In genomic region chr1:244104309-244105060, GRCh38 we compare ENCODE assay signal across 16 cellular contexts. TPM values are rescaled to one million over a fixed set of nuclear protein-coding genes. Genes with fewer than 3 reads are reported as not detected.
DNase-seq lines count a peak whose midpoint lies in the region; ATAC-seq, FAIRE-seq and TF ChIP-seq lines count a peak whose summit lies in the region.
"Had no signal": no experiment of that assay in that cellular context is flagged by ENCODE, and none has a peak within 500 bp of the region (broad histone marks: within the 10 kb centered on the region; RNA-seq: fewer than 3 reads in every experiment).

No MANE protein-coding gene starts in this region.

- peak; percentile 38 to 59 for DNase-seq in A549 (ENCODE audit: low read depth in 1 of 2, low spot score in 1 of 2)
- peak; percentile 82 for DNase-seq in HCEC 1CT
- peak; percentile 83 for DNase-seq in SW480 (ENCODE audit: low spot score)
- DNase-seq in glutamatergic neuron: no peak
- DNase-seq in WTC11 (ENCODE audit: low spot score): no peak
- DNase-seq in type B pancreatic cell (ENCODE audit: extremely low spot score, unreplicated experiment): no peak
- DNase-seq in pons (ENCODE audit: low spot score): no peak
- DNase-seq: activated CD4-positive, alpha-beta T cell treated with anti-CD3 and anti-CD28 coated beads for 4 hours; activated naive CD8-positive, alpha-beta T cell treated with anti-CD3 and anti-CD28 coated beads, Interleukin-2, amount 50 U/mL, for 24 hours; NCI-H1092; Peyer's patch had no signal

- 40% methylated on average over 10 of the region's 10 CpGs for WGBS in A549 (ENCODE audit: missing lambda C conversion rate)

- peak overlapping the region in 1 of 2 experiments; percentile 59; a peak in 3 of 6 replicates for H3K27ac ChIP-seq in A549
- H3K27ac ChIP-seq: C4-2B, Peyer's patch had no signal

- H3K36me3 Mint-ChIP-seq in glutamatergic neuron (ENCODE audit: unreplicated experiment): no peaks in the 10 kb centered on the region
- no peaks in the 10 kb centered on the region for H3K36me3 Mint-ChIP-seq in WTC11
- H3K36me3 Mint-ChIP-seq in type B pancreatic cell: no peaks in the 10 kb centered on the region

- no peaks in the 10 kb centered on the region for H3K9me3 ChIP-seq in A549
- H3K9me3 ChIP-seq: Peyer's patch had no signal

- POLR2A ChIA-PET in A549 (lab: Yijun Ruan, JAX) (no interaction called here), WTC11 (lab: Charles Lee) (no interaction called here)

- no peak overlapping the region for H3K4me3 ChIP-seq in A549
- H3K4me3 ChIP-seq: Peyer's patch had no signal

- H3K9me3 Mint-ChIP-seq in glutamatergic neuron (ENCODE audit: unreplicated experiment) (peaks cover 9% of the 10 kb centered on the region), WTC11 (no peaks in the 10 kb centered on the region), type B pancreatic cell (no peaks in the 10 kb centered on the region)
- H3K9me3 Mint-ChIP-seq: activated naive CD8-positive, alpha-beta T cell treated with anti-CD3 and anti-CD28 coated beads, Interleukin-2, amount 50 U/mL, for 24 hours; memory B cell; stimulated activated naive CD8-positive, alpha-beta T cell treated with anti-CD3 and anti-CD28 coated beads, Interleukin-15, Interleukin-2, amounts not matched to agents 100 ng/mL and 50 ng/mL, for 24 hours had no signal

- no peak for TF ChIP-seq EP300 in A549 (IDR thresholded peaks at IDR 0.05)

- no peak for TF ChIP-seq CTCF in A549 (IDR thresholded peaks at IDR 0.05)
- TF ChIP-seq CTCF in glutamatergic neuron (IDR thresholded peaks at IDR 0.05; ENCODE audit: partially characterized antibody, unreplicated experiment): no peak
- no peak for TF ChIP-seq CTCF in WTC11 (IDR thresholded peaks at IDR 0.05)
- no peak for TF ChIP-seq CTCF in type B pancreatic cell (conservative IDR thresholded peaks at IDR 0.05)

- peak; percentile 83 to 84 for ATAC-seq in A549
- ATAC-seq in WTC11: no peak
- no peak for ATAC-seq in HG02759 (IDR thresholded peaks at IDR 0.05; ENCODE audit: unreplicated experiment)
- ATAC-seq: activated naive CD8-positive, alpha-beta T cell treated with anti-CD3 and anti-CD28 coated beads, Interleukin-2, amount 50 U/mL, for 24 hours; esophagus mucosa had no signal

- H3K4me1 Mint-ChIP-seq in glutamatergic neuron (ENCODE audit: low read depth, unreplicated experiment): peaks cover 59% of the 10 kb centered on the region
- 0 out of 2 replicates have a peak, but pooled peaks cover 7% of the 10 kb centered on the region for H3K4me1 Mint-ChIP-seq in WTC11
- H3K4me1 Mint-ChIP-seq in type B pancreatic cell (ENCODE audit: unreplicated experiment): peaks cover 32% of the 10 kb centered on the region

- H3K4me3 Mint-ChIP-seq in glutamatergic neuron (ENCODE audit: unreplicated experiment): peak overlapping the region; percentile 28
- no peak overlapping the region for H3K4me3 Mint-ChIP-seq in WTC11
- no peak overlapping the region for H3K4me3 Mint-ChIP-seq in type B pancreatic cell
- H3K4me3 Mint-ChIP-seq: activated naive CD8-positive, alpha-beta T cell treated with anti-CD3 and anti-CD28 coated beads, Interleukin-2, amount 50 U/mL, for 24 hours; memory B cell; stimulated activated naive CD8-positive, alpha-beta T cell treated with anti-CD3 and anti-CD28 coated beads, Interleukin-15, Interleukin-2, amounts not matched to agents 100 ng/mL and 50 ng/mL, for 24 hours had no signal

- TF ChIP-seq POLR2A in A549 (IDR thresholded peaks at IDR 0.05; ENCODE audit: low read length): no peak

- H3K27me3 Mint-ChIP-seq in glutamatergic neuron (ENCODE audit: unreplicated experiment) (peaks cover 12% of the 10 kb centered on the region), WTC11 (ENCODE audit: low read depth) (no peaks in the 10 kb centered on the region), type B pancreatic cell (peaks cover 20% of the 10 kb centered on the region)

- peak overlapping the region; percentile 48 for H3K4me2 ChIP-seq in A549

- CTCF ChIA-PET in A549 (lab: Yijun Ruan, JAX): no interaction called here
- CTCF ChIA-PET in WTC11 (lab: Charles Lee): no interaction called here

- H3K4me1 ChIP-seq in A549: peaks cover 13% of the 10 kb centered on the region
- H3K4me1 ChIP-seq: Peyer's patch had no signal

- no peak for TF ChIP-seq RAD21 in A549 (conservative IDR thresholded peaks at IDR 0.05 in 1 of 2, IDR thresholded peaks at IDR 0.05 in 1 of 2)

- no peak for FAIRE-seq in A549 (lab: Jason Lieb, UNC)

- H3K27ac Mint-ChIP-seq in glutamatergic neuron (ENCODE audit: unreplicated experiment): peak overlapping the region; percentile 57
- no peak overlapping the region for H3K27ac Mint-ChIP-seq in WTC11
- H3K27ac Mint-ChIP-seq in type B pancreatic cell: no peak overlapping the region
- H3K27ac Mint-ChIP-seq: activated naive CD8-positive, alpha-beta T cell treated with anti-CD3 and anti-CD28 coated beads, Interleukin-2, amount 50 U/mL, for 24 hours; memory B cell; stimulated activated naive CD8-positive, alpha-beta T cell treated with anti-CD3 and anti-CD28 coated beads, Interleukin-15, Interleukin-2, amounts not matched to agents 100 ng/mL and 50 ng/mL, for 24 hours had no signal

TF ChIP-seq in A549, 52 proteins besides CTCF, POLR2A, EP300 and RAD21 (continues in another document):
- TF ChIP-seq FOSL2 (IDR thresholded peaks at IDR 0.05): peak; percentile 26; the same call in 1 of the 2 replicates
- peak; percentile 24; the same call in 1 of the 2 replicates for TF ChIP-seq FOSL2 (CRISPR knock-in tag; IDR thresholded peaks at IDR 0.05)
- no peak for TF ChIP-seq POLR2AphosphoS2 (conservative IDR thresholded peaks at IDR 0.05; ENCODE audit: low read length)
- TF ChIP-seq BCL3 (IDR thresholded peaks at IDR 0.05): no peak
- no peak for TF ChIP-seq HEYL (CRISPR knock-in tag; IDR thresholded peaks at IDR 0.05)

TF ChIP-seq in WTC11, 78 proteins besides CTCF, POLR2A, EP300 and RAD21 (continues in another document):
- TF ChIP-seq ZNF423 (CRISPR knock-in tag; IDR thresholded peaks at IDR 0.05) (no peak), PRRX2 (CRISPR knock-in tag; IDR thresholded peaks at IDR 0.05) (no peak), ETV6 (CRISPR knock-in tag; IDR thresholded peaks at IDR 0.05) (no peak), SMAD3 (CRISPR knock-in tag; IDR thresholded peaks at IDR 0.05; ENCODE audit: borderline replicate concordance) (no peak)
- TF ChIP-seq, protein P1, sequence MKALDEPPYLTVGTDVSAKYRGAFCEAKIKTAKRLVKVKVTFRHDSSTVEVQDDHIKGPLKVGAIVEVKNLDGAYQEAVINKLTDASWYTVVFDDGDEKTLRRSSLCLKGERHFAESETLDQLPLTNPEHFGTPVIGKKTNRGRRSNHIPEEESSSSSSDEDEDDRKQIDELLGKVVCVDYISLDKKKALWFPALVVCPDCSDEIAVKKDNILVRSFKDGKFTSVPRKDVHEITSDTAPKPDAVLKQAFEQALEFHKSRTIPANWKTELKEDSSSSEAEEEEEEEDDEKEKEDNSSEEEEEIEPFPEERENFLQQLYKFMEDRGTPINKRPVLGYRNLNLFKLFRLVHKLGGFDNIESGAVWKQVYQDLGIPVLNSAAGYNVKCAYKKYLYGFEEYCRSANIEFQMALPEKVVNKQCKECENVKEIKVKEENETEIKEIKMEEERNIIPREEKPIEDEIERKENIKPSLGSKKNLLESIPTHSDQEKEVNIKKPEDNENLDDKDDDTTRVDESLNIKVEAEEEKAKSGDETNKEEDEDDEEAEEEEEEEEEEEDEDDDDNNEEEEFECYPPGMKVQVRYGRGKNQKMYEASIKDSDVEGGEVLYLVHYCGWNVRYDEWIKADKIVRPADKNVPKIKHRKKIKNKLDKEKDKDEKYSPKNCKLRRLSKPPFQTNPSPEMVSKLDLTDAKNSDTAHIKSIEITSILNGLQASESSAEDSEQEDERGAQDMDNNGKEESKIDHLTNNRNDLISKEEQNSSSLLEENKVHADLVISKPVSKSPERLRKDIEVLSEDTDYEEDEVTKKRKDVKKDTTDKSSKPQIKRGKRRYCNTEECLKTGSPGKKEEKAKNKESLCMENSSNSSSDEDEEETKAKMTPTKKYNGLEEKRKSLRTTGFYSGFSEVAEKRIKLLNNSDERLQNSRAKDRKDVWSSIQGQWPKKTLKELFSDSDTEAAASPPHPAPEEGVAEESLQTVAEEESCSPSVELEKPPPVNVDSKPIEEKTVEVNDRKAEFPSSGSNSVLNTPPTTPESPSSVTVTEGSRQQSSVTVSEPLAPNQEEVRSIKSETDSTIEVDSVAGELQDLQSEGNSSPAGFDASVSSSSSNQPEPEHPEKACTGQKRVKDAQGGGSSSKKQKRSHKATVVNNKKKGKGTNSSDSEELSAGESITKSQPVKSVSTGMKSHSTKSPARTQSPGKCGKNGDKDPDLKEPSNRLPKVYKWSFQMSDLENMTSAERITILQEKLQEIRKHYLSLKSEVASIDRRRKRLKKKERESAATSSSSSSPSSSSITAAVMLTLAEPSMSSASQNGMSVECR (CRISPR knock-in tag; IDR thresholded peaks at IDR 0.05; ENCODE audit: borderline replicate concordance): no peak
- TF ChIP-seq, protein P2, sequence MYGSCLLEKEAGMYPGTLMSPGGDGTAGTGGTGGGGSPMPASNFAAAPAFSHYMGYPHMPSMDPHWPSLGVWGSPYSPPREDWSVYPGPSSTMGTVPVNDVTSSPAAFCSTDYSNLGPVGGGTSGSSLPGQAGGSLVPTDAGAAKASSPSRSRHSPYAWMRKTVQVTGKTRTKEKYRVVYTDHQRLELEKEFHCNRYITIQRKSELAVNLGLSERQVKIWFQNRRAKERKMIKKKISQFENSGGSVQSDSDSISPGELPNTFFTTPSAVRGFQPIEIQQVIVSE (CRISPR knock-in tag; IDR thresholded peaks at IDR 0.05; ENCODE audit: borderline replicate concordance): no peak
- TF ChIP-seq, protein P3, sequence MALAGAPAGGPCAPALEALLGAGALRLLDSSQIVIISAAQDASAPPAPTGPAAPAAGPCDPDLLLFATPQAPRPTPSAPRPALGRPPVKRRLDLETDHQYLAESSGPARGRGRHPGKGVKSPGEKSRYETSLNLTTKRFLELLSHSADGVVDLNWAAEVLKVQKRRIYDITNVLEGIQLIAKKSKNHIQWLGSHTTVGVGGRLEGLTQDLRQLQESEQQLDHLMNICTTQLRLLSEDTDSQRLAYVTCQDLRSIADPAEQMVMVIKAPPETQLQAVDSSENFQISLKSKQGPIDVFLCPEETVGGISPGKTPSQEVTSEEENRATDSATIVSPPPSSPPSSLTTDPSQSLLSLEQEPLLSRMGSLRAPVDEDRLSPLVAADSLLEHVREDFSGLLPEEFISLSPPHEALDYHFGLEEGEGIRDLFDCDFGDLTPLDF (CRISPR knock-in tag; IDR thresholded peaks at IDR 0.05): no peak

RNA-seq across cellular contexts. Expression of gene ZBTB18, which starts 53.4 kb away (rescaled TPM):
- 9.1 and 9.9 TPM in 2 replicates for polyA plus RNA-seq in A549 (2011; rRNA removed)
- 6.1 and 7.1 TPM in 2 replicates for polyA plus RNA-seq in A549 (2012; cell fraction: cytosol; rRNA removed)
- 8.5 and 11.8 TPM in 2 replicates for polyA plus RNA-seq in A549 (2012; cell fraction: nucleus; rRNA removed)
- polyA plus RNA-seq in A549 (2017; fragmentation: RNase III; extraction: RNeasy Plus Mini Kit Qiagen cat#74134 plus additional on column Dnase treatment): 9.3 to 10.0 TPM (median 9.7 TPM) in 3 replicates
- polyA minus RNA-seq in A549 (2011; rRNA and poly(A)+ RNA removed): 8.5 and 8.8 TPM in 2 replicates
- 213 TPM for total RNA-seq in glutamatergic neuron (ENCODE audit: unreplicated experiment)
- 16.0 to 18.5 TPM (median 17.7 TPM) in 3 replicates for total RNA-seq in WTC11 (2021)
- 11.9 and 16.7 TPM in 2 replicates for total RNA-seq in type B pancreatic cell (ENCODE audit: low replicate concordance)

Comparison
In these comparisons a context has a peak if more than half of its experiments do, and no peak if none do; other contexts are left out.
1. ATAC-seq: peak in A549 (2 of 2); none in WTC11 (single experiment) and HG02759 (single experiment).
2. DNase-seq: peak in A549 (2 of 2), HCEC 1CT (single experiment) and SW480 (single experiment); none in glutamatergic neuron (single experiment), WTC11 (single experiment), type B pancreatic cell (single experiment) and pons (single experiment).
3. RNA of gene ZBTB18, which starts 53.4 kb away (total RNA-seq): 213 TPM in glutamatergic neuron (single experiment); 11.9 to 16.7 TPM in type B pancreatic cell and 16.0 to 18.5 TPM in WTC11; every median in the first group is over 10 times any median in the second.